ENCODE assay signal across 1 cellular context in genomic region chr17:4014148-4014927, GRCh38.
A peak's percentile ranks its signal among the peaks of the same experiment; 100 is the strongest.
TF ChIP-seq lines count a peak whose summit lies in the region.

No MANE protein-coding gene starts in this region.

TF ChIP-seq in HepG2, 621 proteins besides CTCF, POLR2A, EP300 and RAD21 (continued from another document and continues in another):
- TF ChIP-seq ZMAT5 (CRISPR knock-in tag; IDR thresholded peaks at IDR 0.05; ENCODE audit: borderline replicate concordance, low read depth) (no peak), MXD4 (CRISPR knock-in tag; IDR thresholded peaks at IDR 0.05) (no peak; the same call in 1 of the 2 replicates), GLMP (CRISPR knock-in tag; IDR thresholded peaks at IDR 0.05; ENCODE audit: borderline replicate concordance) (no peak), JDP2 (CRISPR knock-in tag; IDR thresholded peaks at IDR 0.05; ENCODE audit: borderline replicate concordance) (no peak), ZBTB7A (CRISPR knock-in tag; IDR thresholded peaks at IDR 0.05) (no peak), SOX5 (CRISPR knock-in tag; IDR thresholded peaks at IDR 0.05; ENCODE audit: borderline replicate concordance) (no peak; the same call in none of the 2 replicates), ZFP90 (CRISPR knock-in tag; IDR thresholded peaks at IDR 0.05; ENCODE audit: borderline replicate concordance) (no peak), MXI1 (IDR thresholded peaks at IDR 0.05; ENCODE audit: borderline replicate concordance, low read depth, low read length) (peak; percentile 51; the same call in 1 of the 3 replicates), NR2F1 (CRISPR knock-in tag; IDR thresholded peaks at IDR 0.05) (no peak), MZF1 (CRISPR knock-in tag; IDR thresholded peaks at IDR 0.05; ENCODE audit: borderline replicate concordance) (no peak; the same call in 1 of the 2 replicates), RBM39 (IDR thresholded peaks at IDR 0.05; ENCODE audit: low read depth, low read length, poor library complexity, severe bottlenecking) (no peak), KLF16 (CRISPR knock-in tag; IDR thresholded peaks at IDR 0.05) (peak in 1 of 2 experiments; percentile 25; a peak in 1 of 4 replicates), ZNF746 (CRISPR knock-in tag; IDR thresholded peaks at IDR 0.05) (peak; percentile 39; the same call in 1 of the 2 replicates), ZNF775 (CRISPR knock-in tag; IDR thresholded peaks at IDR 0.05; ENCODE audit: borderline replicate concordance) (no peak), KDM1A (CRISPR knock-in tag; IDR thresholded peaks at IDR 0.05) (no peak; the same call in 1 of the 2 replicates), FOXA1 (IDR thresholded peaks at IDR 0.05) (no peak), FOXA1 (CRISPR knock-in tag; IDR thresholded peaks at IDR 0.05) (peak; percentile 32; the same call in 1 of the 2 replicates), ARID2 (CRISPR knock-in tag; IDR thresholded peaks at IDR 0.05; ENCODE audit: borderline replicate concordance) (no peak), MIXL1 (CRISPR knock-in tag; IDR thresholded peaks at IDR 0.05) (0 out of 2 replicates have a peak, but pooled peaks have one; percentile 37), RXRB (CRISPR knock-in tag; IDR thresholded peaks at IDR 0.05; ENCODE audit: borderline replicate concordance) (0 out of 2 replicates have a peak, but pooled peaks have one; percentile 69), ZSCAN31 (CRISPR knock-in tag; IDR thresholded peaks at IDR 0.05; ENCODE audit: low read depth) (peak; percentile 71), ZNF614 (CRISPR knock-in tag; IDR thresholded peaks at IDR 0.05; ENCODE audit: borderline replicate concordance) (peak; percentile 86), ZNF484 (CRISPR knock-in tag; IDR thresholded peaks at IDR 0.05; ENCODE audit: borderline replicate concordance, low read depth) (no peak), SSRP1 (CRISPR knock-in tag; IDR thresholded peaks at IDR 0.05) (no peak; the same call in 1 of the 2 replicates), MYNN (CRISPR knock-in tag; IDR thresholded peaks at IDR 0.05; ENCODE audit: low read depth) (no peak), ZBTB8A (CRISPR knock-in tag; IDR thresholded peaks at IDR 0.05; ENCODE audit: borderline replicate concordance, low read depth) (no peak), CCDC6 (CRISPR knock-in tag; IDR thresholded peaks at IDR 0.05) (peak; percentile 69; the same call in 1 of the 2 replicates), TARDBP (CRISPR knock-in tag; IDR thresholded peaks at IDR 0.05) (peak; percentile 71; the same call in 1 of the 2 replicates), ZNF350 (CRISPR knock-in tag; IDR thresholded peaks at IDR 0.05; ENCODE audit: borderline replicate concordance, low read depth) (0 out of 2 replicates have a peak, but pooled peaks have one; percentile 44), IKZF1 (IDR thresholded peaks at IDR 0.05) (no peak), STAT5B (CRISPR knock-in tag; IDR thresholded peaks at IDR 0.05) (no peak), ZNF513 (CRISPR knock-in tag; conservative IDR thresholded peaks at IDR 0.05) (no peak), ZNF615 (CRISPR knock-in tag; IDR thresholded peaks at IDR 0.05; ENCODE audit: borderline replicate concordance) (no peak), ZNF670 (CRISPR knock-in tag; IDR thresholded peaks at IDR 0.05; ENCODE audit: borderline replicate concordance) (no peak), ARNT (IDR thresholded peaks at IDR 0.05) (no peak), ZNF543 (CRISPR knock-in tag; IDR thresholded peaks at IDR 0.05) (no peak), ZMYM2 (CRISPR knock-in tag; IDR thresholded peaks at IDR 0.05) (peak; percentile 73; the same call in 1 of the 2 replicates), ZNF207 (IDR thresholded peaks at IDR 0.05; ENCODE audit: borderline replicate concordance) (no peak)
- TF ChIP-seq, protein P1, sequence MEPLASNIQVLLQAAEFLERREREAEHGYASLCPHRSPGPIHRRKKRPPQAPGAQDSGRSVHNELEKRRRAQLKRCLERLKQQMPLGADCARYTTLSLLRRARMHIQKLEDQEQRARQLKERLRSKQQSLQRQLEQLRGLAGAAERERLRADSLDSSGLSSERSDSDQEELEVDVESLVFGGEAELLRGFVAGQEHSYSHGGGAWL (CRISPR knock-in tag; IDR thresholded peaks at IDR 0.05): peak; percentile 68; the same call in 1 of the 2 replicates
- TF ChIP-seq, protein P2, sequence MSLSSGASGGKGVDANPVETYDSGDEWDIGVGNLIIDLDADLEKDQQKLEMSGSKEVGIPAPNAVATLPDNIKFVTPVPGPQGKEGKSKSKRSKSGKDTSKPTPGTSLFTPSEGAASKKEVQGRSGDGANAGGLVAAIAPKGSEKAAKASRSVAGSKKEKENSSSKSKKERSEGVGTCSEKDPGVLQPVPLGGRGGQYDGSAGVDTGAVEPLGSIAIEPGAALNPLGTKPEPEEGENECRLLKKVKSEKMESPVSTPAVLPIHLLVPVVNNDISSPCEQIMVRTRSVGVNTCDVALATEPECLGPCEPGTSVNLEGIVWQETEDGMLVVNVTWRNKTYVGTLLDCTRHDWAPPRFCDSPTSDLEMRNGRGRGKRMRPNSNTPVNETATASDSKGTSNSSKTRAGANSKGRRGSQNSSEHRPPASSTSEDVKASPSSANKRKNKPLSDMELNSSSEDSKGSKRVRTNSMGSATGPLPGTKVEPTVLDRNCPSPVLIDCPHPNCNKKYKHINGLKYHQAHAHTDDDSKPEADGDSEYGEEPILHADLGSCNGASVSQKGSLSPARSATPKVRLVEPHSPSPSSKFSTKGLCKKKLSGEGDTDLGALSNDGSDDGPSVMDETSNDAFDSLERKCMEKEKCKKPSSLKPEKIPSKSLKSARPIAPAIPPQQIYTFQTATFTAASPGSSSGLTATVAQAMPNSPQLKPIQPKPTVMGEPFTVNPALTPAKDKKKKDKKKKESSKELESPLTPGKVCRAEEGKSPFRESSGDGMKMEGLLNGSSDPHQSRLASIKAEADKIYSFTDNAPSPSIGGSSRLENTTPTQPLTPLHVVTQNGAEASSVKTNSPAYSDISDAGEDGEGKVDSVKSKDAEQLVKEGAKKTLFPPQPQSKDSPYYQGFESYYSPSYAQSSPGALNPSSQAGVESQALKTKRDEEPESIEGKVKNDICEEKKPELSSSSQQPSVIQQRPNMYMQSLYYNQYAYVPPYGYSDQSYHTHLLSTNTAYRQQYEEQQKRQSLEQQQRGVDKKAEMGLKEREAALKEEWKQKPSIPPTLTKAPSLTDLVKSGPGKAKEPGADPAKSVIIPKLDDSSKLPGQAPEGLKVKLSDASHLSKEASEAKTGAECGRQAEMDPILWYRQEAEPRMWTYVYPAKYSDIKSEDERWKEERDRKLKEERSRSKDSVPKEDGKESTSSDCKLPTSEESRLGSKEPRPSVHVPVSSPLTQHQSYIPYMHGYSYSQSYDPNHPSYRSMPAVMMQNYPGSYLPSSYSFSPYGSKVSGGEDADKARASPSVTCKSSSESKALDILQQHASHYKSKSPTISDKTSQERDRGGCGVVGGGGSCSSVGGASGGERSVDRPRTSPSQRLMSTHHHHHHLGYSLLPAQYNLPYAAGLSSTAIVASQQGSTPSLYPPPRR (CRISPR knock-in tag; IDR thresholded peaks at IDR 0.05; ENCODE audit: borderline replicate concordance): peak; percentile 85; the same call in 1 of the 2 replicates
- TF ChIP-seq, protein P3, sequence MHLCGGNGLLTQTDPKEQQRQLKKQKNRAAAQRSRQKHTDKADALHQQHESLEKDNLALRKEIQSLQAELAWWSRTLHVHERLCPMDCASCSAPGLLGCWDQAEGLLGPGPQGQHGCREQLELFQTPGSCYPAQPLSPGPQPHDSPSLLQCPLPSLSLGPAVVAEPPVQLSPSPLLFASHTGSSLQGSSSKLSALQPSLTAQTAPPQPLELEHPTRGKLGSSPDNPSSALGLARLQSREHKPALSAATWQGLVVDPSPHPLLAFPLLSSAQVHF (CRISPR knock-in tag; IDR thresholded peaks at IDR 0.05): no peak
- TF ChIP-seq, protein P4, sequence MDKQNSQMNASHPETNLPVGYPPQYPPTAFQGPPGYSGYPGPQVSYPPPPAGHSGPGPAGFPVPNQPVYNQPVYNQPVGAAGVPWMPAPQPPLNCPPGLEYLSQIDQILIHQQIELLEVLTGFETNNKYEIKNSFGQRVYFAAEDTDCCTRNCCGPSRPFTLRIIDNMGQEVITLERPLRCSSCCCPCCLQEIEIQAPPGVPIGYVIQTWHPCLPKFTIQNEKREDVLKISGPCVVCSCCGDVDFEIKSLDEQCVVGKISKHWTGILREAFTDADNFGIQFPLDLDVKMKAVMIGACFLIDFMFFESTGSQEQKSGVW (CRISPR knock-in tag; IDR thresholded peaks at IDR 0.05; ENCODE audit: borderline replicate concordance): no peak
- TF ChIP-seq, protein P5, sequence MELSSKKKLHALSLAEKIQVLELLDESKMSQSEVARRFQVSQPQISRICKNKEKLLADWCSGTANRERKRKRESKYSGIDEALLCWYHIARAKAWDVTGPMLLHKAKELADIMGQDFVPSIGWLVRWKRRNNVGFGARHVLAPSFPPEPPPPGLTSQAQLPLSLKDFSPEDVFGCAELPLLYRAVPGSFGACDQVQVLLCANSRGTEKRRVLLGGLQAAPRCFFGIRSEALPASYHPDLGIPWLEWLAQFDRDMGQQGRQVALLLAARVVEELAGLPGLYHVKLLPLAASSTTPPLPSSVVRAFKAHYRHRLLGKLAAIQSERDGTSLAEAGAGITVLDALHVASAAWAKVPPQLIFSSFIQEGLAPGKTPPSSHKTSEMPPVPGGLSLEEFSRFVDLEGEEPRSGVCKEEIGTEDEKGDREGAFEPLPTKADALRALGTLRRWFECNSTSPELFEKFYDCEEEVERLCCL (CRISPR knock-in tag; IDR thresholded peaks at IDR 0.05; ENCODE audit: borderline replicate concordance): no peak
- TF ChIP-seq, protein P6, sequence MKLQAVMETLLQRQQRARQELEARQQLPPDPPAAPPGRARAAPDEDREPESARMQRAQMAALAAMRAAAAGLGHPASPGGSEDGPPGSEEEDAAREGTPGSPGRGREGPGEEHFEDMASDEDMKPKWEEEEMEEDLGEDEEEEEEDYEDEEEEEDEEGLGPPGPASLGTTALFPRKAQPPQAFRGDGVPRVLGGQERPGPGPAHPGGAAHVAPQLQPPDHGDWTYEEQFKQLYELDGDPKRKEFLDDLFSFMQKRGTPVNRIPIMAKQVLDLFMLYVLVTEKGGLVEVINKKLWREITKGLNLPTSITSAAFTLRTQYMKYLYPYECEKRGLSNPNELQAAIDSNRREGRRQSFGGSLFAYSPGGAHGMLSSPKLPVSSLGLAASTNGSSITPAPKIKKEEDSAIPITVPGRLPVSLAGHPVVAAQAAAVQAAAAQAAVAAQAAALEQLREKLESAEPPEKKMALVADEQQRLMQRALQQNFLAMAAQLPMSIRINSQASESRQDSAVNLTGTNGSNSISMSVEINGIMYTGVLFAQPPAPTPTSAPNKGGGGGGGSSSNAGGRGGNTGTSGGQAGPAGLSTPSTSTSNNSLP (IDR thresholded peaks at IDR 0.05; ENCODE audit: low read depth, low read length): peak; percentile 74; the same call in 1 of the 2 replicates
- TF ChIP-seq, protein P7, sequence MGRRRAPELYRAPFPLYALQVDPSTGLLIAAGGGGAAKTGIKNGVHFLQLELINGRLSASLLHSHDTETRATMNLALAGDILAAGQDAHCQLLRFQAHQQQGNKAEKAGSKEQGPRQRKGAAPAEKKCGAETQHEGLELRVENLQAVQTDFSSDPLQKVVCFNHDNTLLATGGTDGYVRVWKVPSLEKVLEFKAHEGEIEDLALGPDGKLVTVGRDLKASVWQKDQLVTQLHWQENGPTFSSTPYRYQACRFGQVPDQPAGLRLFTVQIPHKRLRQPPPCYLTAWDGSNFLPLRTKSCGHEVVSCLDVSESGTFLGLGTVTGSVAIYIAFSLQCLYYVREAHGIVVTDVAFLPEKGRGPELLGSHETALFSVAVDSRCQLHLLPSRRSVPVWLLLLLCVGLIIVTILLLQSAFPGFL (CRISPR knock-in tag; IDR thresholded peaks at IDR 0.05): no peak
- TF ChIP-seq, protein P8, sequence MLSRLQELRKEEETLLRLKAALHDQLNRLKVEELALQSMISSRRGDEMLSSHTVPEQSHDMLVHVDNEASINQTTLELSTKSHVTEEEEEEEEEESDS (CRISPR knock-in tag; IDR thresholded peaks at IDR 0.05; ENCODE audit: borderline replicate concordance): no peak
